8 cellular contexts compared by ENCODE assay signal in genomic region chr4:94208268-94208667, GRCh38. TPM values are rescaled to one million over a fixed set of nuclear protein-coding genes. Genes with fewer than 3 reads are reported as not detected.
DNase-seq lines count a peak whose midpoint lies in the region; ATAC-seq, FAIRE-seq and TF ChIP-seq lines count a peak whose summit lies in the region.

No MANE protein-coding gene starts in this region.

- FAIRE-seq in K562 (lab: Jason Lieb, UNC) = no peak

- CTCF ChIA-PET in K562 (lab: Yijun Ruan, JAX; ENCODE audit: low intra/inter-chr PET ratio) = no interaction called here

- H3K27ac ChIP-seq in ACC112 (ENCODE audit: low read depth, low read length) (peak overlapping the region; percentile 94), HUES6 (ENCODE audit: low read depth, low read length) (peak overlapping the region; percentile 74), K562 (ENCODE audit: extremely low read depth, low read depth, low read length) (peak overlapping the region; percentile 93)

- H3K4me3 ChIP-seq in ACC112 (ENCODE audit: low read depth, low read length) = peak overlapping the region; percentile 99
- peak overlapping the region; percentile 66 for H3K4me3 ChIP-seq in HUES6 (ENCODE audit: low read depth, low read length)
- H3K4me3 ChIP-seq in K562 = peak overlapping the region; percentile 93

- H3K9ac ChIP-seq in HUES6 (ENCODE audit: low read length) (peak overlapping the region; percentile 85), K562 (ENCODE audit: insufficient read depth in 1 of 2, low read depth in 2 of 2, low read length in 2 of 2) (peak overlapping the region; percentile 92 to 94)

- H3K4me3 Mint-ChIP-seq in memory B cell = peak overlapping the region; percentile 99

- no peak for TF ChIP-seq RAD21 in K562 (CRISPR knock-in tag; conservative IDR thresholded peaks at IDR 0.05 in 1 of 2, IDR thresholded peaks at IDR 0.05 in 1 of 2)

- peaks cover 19% of the 10 kb centered on the region for H3K36me3 Mint-ChIP-seq in memory B cell

- peak overlapping the region; percentile 90 for H3K4me2 ChIP-seq in K562 (ENCODE audit: insufficient read depth, low read length)

- in situ Hi-C loops in K562 (cut with MboI) = no loop called here

- TF ChIP-seq EP300 in K562 (IDR thresholded peaks at IDR 0.05; ENCODE audit: low read length) = no peak

- H3K36me3 ChIP-seq in ACC112 (ENCODE audit: insufficient read depth, low read length) (peaks cover 17% of the 10 kb centered on the region), HUES6 (ENCODE audit: control insufficient read depth, insufficient read depth, low read length) (peaks cover 41% of the 10 kb centered on the region), K562 (ENCODE audit: control insufficient read depth, insufficient read depth, low read length) (peaks cover 43% of the 10 kb centered on the region)

- 0% methylated on average over 5 of the region's 5 CpGs for WGBS in K562 (ENCODE audit: insufficient coverage, low coverage, missing lambda C conversion rate)

- ATAC-seq in K562 (peak; percentile 8; the same call in 1 of the 3 replicates), memory B cell (ENCODE audit: low read depth) (no peak), GM21367 (IDR thresholded peaks at IDR 0.05; ENCODE audit: unreplicated experiment) (no peak), GM18505 (IDR thresholded peaks at IDR 0.05; ENCODE audit: unreplicated experiment) (no peak)

- H3K9me3 ChIP-seq in HUES6 (ENCODE audit: control insufficient read depth, insufficient read depth, low read depth, low read length) (no peaks in the 10 kb centered on the region), K562 (replicated peaks; ENCODE audit: control insufficient read depth, insufficient read depth, low read depth, low read length) (no peaks in the 10 kb centered on the region)

- H3K4me1 ChIP-seq in ACC112 (ENCODE audit: control insufficient read depth, insufficient read depth, low read length, unreplicated experiment) (peaks cover 20% of the 10 kb centered on the region), HUES6 (ENCODE audit: control insufficient read depth, insufficient read depth, low read length) (peaks cover 25% of the 10 kb centered on the region), K562 (replicated peaks in 1 of 2; ENCODE audit: control insufficient read depth in 2 of 2, insufficient read depth in 2 of 2, low read length in 2 of 2) (peaks cover 0 to 7% of the 10 kb centered on the region in 2 experiments; a peak in 1 of 5 replicates)

- H3K79me2 ChIP-seq in ACC112 (ENCODE audit: control insufficient read depth, insufficient read depth, low read length, unreplicated experiment) (peaks cover 35% of the 10 kb centered on the region), K562 (ENCODE audit: control insufficient read depth, insufficient read depth, low read length) (peaks cover 47% of the 10 kb centered on the region)

- BruUV-seq in K562 (replicated peaks; lab: Mats Ljungman, UMichigan) = TSS peak; percentile 61

- H2AFZ ChIP-seq in ACC112 (ENCODE audit: low read length, unreplicated experiment) (peak overlapping the region; percentile 99), K562 (ENCODE audit: low read depth, low read length) (peak overlapping the region; percentile 98)

- H3K27ac Mint-ChIP-seq in memory B cell = peak overlapping the region; percentile 100

- no peaks in the 10 kb centered on the region for H3K9me1 ChIP-seq in K562 (ENCODE audit: control insufficient read depth, insufficient read depth, low read length)

- peaks cover 1% of the 10 kb centered on the region for H3K27me3 Mint-ChIP-seq in memory B cell

- intact Hi-C loops in K562 (cut with micrococcal nuclease) = no loop called here

- DNase-seq in K562 (ENCODE audit: extremely low read depth in 1 of 4, low spot score in 3 of 4) (peak in 1 of 4 experiments; percentile 11), memory B cell (ENCODE audit: low spot score in 2 of 2) (peak in 1 of 2 donors; percentile 1), GM20000 (ENCODE audit: low spot score) (no peak), cortex of kidney (lab: John Stamatoyannopoulos, UW) (no peak)

- no peak for TF ChIP-seq CTCF in K562 (IDR thresholded peaks at IDR 0.05 in 2 of 3, conservative IDR thresholded peaks at IDR 0.05 in 1 of 3; ENCODE audit: insufficient read depth in 2 of 3, low read depth in 1 of 3, low read length in 3 of 3)
- no peak for TF ChIP-seq CTCF in GM20000 (IDR thresholded peaks at IDR 0.05; ENCODE audit: extremely low read depth, missing control alignments)

- peaks cover 2% of the 10 kb centered on the region for H3K9me3 Mint-ChIP-seq in memory B cell

- no peak for TF ChIP-seq POLR2A in K562 (conservative IDR thresholded peaks at IDR 0.05)
- TF ChIP-seq POLR2A in GM18505 (IDR thresholded peaks at IDR 0.05; ENCODE audit: borderline replicate concordance, extremely low read depth, insufficient read depth, insufficient read length) = no peak

- POLR2A ChIA-PET in K562 (lab: Yijun Ruan, JAX) = interaction anchor here (1.0 to 1.7 kb wide), 2 partner anchors 15 to 23 kb away, joined by 4 to 6 read pairs; no protein-coding TSS in a partner anchor

- H3K4me1 Mint-ChIP-seq in memory B cell = peaks cover 21% of the 10 kb centered on the region

- H4K20me1 ChIP-seq in K562 (replicated peaks; ENCODE audit: control insufficient read depth, insufficient read depth, low read length) = no peaks in the 10 kb centered on the region

- H3K27me3 ChIP-seq in ACC112 (ENCODE audit: insufficient read depth, low read length) (no peaks in the 10 kb centered on the region), HUES6 (ENCODE audit: control insufficient read depth, insufficient read depth, low read length) (no peaks in the 10 kb centered on the region), K562 (ENCODE audit: control insufficient read depth in 2 of 2, insufficient read depth in 2 of 2, low read length in 2 of 2) (no peaks in the 10 kb centered on the region)

TF ChIP-seq in K562, 482 proteins besides CTCF, POLR2A, EP300 and RAD21 (continues in another document):
- peak; percentile 31; the same call in 1 of the 2 replicates for TF ChIP-seq SPI1 (IDR thresholded peaks at IDR 0.05; ENCODE audit: borderline replicate concordance, low read depth, low read length)

RNA-seq across cellular contexts. Expression of gene SMARCAD1, which starts 0.6 kb away (rescaled TPM):
- 29.6 and 109 TPM in 2 replicates for total RNA-seq in K562 (2011; cell fraction: chromatin; rRNA removed; ENCODE audit: low replicate concordance)
- total RNA-seq in K562 (2011; cell fraction: nucleolus; rRNA removed) = 10.7 and 17.6 TPM in 2 replicates
- 28.3 and 32.7 TPM in 2 replicates for total RNA-seq in K562 (2011; cell fraction: nucleoplasm; rRNA removed)
- total RNA-seq in K562 (2014; rRNA removed) (24.3 and 26.0 TPM in 2 replicates), K562 (2014; rRNA removed; fragmentation: Illumina TruSeq; extraction: Trizol) (52.2 and 58.5 TPM in 2 replicates), K562 (2015; rRNA removed; fragmentation: Illumina TruSeq; extraction: Trizol) (37.4 and 41.0 TPM in 2 replicates), K562 (2021) (33.9 and 34.6 TPM in 2 replicates)
- polyA plus RNA-seq in K562 (2011; rRNA removed) (29.7 and 43.6 TPM in 2 replicates), K562 (2014; fragmentation: Illumina TruSeq; extraction: Trizol) (34.6 and 39.3 TPM in 2 replicates), K562 (2014; fragmentation: Nextera tagmentation; extraction: Ambion mirVana) (10 to 100 TPM; 11.2 to 20.1 TPM), K562 (2014; rRNA removed) (23.9 and 24.8 TPM in 2 replicates)
- 5.8 and 13.2 TPM in 2 replicates for polyA plus RNA-seq in K562 (2011; cell fraction: cytosol; rRNA removed)
- polyA plus RNA-seq in K562 (2011; cell fraction: nucleus; rRNA removed) = 41.0 and 54.1 TPM in 2 replicates
- polyA plus RNA-seq in K562 (2012) = 18.0 and 19.7 TPM in 2 replicates
- polyA minus RNA-seq in K562 (2011; rRNA and poly(A)+ RNA removed) = 83.1 and 84.7 TPM in 2 replicates
- polyA minus RNA-seq in K562 (2011; cell fraction: cytosol; rRNA and poly(A)+ RNA removed) = 13.7 and 22.9 TPM in 2 replicates
- 50.9 and 77.9 TPM in 2 replicates for polyA minus RNA-seq in K562 (2011; cell fraction: nucleus; rRNA and poly(A)+ RNA removed)
